Comparison of ENCODE assay signal across 8 cellular contexts in the genomic region with DNA sequence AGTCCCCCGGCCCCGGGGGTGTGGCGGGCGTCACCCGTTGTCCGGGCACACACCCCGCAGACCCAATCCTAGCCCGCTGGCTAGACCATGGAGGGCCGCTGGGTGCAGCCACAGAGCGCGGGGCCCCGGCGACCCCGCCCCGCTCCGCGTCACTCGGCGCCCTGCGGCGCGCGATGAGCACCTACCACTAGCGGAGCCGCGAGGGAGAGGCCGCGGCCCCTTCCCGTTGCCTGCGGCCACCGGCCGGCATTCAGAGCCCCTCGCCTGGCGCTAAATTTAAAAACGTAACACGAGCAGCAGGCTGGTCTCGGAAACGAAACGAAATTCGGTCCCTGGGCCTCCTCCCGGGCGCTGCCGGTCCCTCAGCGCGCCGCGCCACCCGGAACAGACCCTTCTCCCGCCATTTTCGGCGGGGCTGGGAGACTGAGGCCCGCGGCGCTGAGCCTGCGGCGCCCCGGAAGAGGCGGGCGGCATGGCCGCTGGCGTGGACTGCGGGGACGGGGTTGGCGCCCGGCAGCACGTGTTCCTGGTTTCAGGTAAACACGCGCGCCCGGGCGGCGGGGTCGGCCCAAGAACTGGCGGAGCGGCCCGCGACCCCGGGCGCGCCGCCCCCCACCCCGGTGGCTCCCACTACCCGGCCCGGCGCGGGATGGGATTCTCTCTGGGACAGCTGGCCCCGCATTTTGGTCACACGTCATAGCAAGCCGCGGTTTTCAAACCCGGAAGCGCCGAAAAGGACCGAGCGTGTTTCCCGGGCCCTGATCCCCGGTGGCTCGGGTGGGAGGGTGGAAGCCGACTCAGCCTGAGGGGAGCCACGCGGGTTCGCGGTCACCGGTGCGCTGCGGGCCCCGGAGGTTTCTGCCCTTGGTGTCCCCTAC. TPM values are rescaled to one million over a fixed set of nuclear protein-coding genes. Genes with fewer than 3 reads are reported as not detected.
DNase-seq lines count a peak whose midpoint lies in the region; ATAC-seq and TF ChIP-seq lines count a peak whose summit lies in the region.

A gene with protein sequence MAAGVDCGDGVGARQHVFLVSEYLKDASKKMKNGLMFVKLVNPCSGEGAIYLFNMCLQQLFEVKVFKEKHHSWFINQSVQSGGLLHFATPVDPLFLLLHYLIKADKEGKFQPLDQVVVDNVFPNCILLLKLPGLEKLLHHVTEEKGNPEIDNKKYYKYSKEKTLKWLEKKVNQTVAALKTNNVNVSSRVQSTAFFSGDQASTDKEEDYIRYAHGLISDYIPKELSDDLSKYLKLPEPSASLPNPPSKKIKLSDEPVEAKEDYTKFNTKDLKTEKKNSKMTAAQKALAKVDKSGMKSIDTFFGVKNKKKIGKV (plus strand): TSS at position 187 of the 878 bp plus-strand sequence. CDS start 286 bp downstream, at position 473.

- H3K4me3 Mint-ChIP-seq in chondrocyte (ENCODE audit: unreplicated experiment) = peak within 1 kb of the TSS; percentile 81

- H3K27me3 Mint-ChIP-seq in chondrocyte (ENCODE audit: low read depth) = no peaks in the 10 kb centered on the region

- BruUV-seq in A673 (replicated peaks; lab: Mats Ljungman, UMichigan) = TSS peak; percentile 65

- no peaks in the 10 kb centered on the region for H3K9me3 Mint-ChIP-seq in chondrocyte (ENCODE audit: low read depth)

- intact Hi-C loops in A673 (cut with micrococcal nuclease; ENCODE audit: unreplicated experiment) (loop anchor here (5.0 kb wide), 4 partner anchors 103 to 933 kb away; no protein-coding TSS in a partner anchor), left colon (cut with DNase I, micrococcal nuclease) (loop anchor here in 1 of 2 donors (5.0 to 10.0 kb wide), 2 partner anchors 378 to 915 kb away; a partner anchor contains a TSS)

- peak; percentile 65 for TF ChIP-seq POLR2A in GM18526 (IDR thresholded peaks at IDR 0.05; ENCODE audit: extremely low read depth, insufficient read length)

- H3K27me3 ChIP-seq in A673 (replicated peaks; ENCODE audit: insufficient read depth, low read depth, low read length, poor library complexity) = no peaks in the 10 kb centered on the region

- ATAC-seq in HG03060 (IDR thresholded peaks at IDR 0.05; ENCODE audit: low read depth, unreplicated experiment) (peak; percentile 42), left colon (peak; percentile 82)

- H3K9me3 ChIP-seq in A673 (ENCODE audit: low read depth, low read length, poor library complexity, severe bottlenecking) = no peaks in the 10 kb centered on the region

- peaks cover 34% of the 10 kb centered on the region for H3K4me1 Mint-ChIP-seq in chondrocyte (ENCODE audit: low read depth)

- H3K4me3 ChIP-seq in A673 (ENCODE audit: low read depth, low read length, poor library complexity, severe bottlenecking) = peak within 1 kb of the TSS; percentile 70

- DNase-seq in A673 (ENCODE audit: low spot score) (peak; percentile 78), NCI-H2227 (lab: John Stamatoyannopoulos, UW; ENCODE audit: unreplicated experiment) (peak; percentile 77), chondrocyte (ENCODE audit: low spot score) (no peak), left colon (peak; percentile 64 to 77)
- DNase-seq in activated CD4-positive, alpha-beta T cell treated with anti-CD3 and anti-CD28 coated beads for 24 hours (ENCODE audit: low read depth in 2 of 2) = peak; percentile 46 to 52
- DNase-seq in stimulated activated CD4-positive, alpha-beta T cell treated with anti-CD3 and anti-CD28 coated beads, Interleukin-2, amount 100 ng/mL, for 24 hours = peak; percentile 71 to 79

- TF ChIP-seq CTCF in A673 (conservative IDR thresholded peaks at IDR 0.05; ENCODE audit: low read depth, low read length) = no peak
- TF ChIP-seq CTCF in chondrocyte (IDR thresholded peaks at IDR 0.05) = no peak

- H3K36me3 Mint-ChIP-seq in chondrocyte (ENCODE audit: low read depth) = no peaks in the 10 kb centered on the region

- H3K27ac Mint-ChIP-seq in chondrocyte (ENCODE audit: unreplicated experiment) = peak within 1 kb of the TSS; percentile 91

- POLR2A ChIA-PET in A673 (lab: Charles Lee; ENCODE audit: low non-redundant PET) = no interaction called here

- H3K4me1 ChIP-seq in A673 (ENCODE audit: insufficient read depth, low read length, poor library complexity, severe bottlenecking) = peaks cover 9% of the 10 kb centered on the region

- H3K27ac ChIP-seq in A673 (ENCODE audit: low read depth, low read length, poor library complexity, severe bottlenecking) = peak within 1 kb of the TSS; percentile 96

- H3K36me3 ChIP-seq in A673 (ENCODE audit: insufficient read depth, low read length, poor library complexity, severe bottlenecking) = no peaks in the 10 kb centered on the region

- CTCF ChIA-PET in A673 (lab: Charles Lee) = no interaction called here

RNA-seq across cellular contexts. Expression of the gene that starts here (rescaled TPM):
- total RNA-seq in A673 (2021) = 74.1 and 80.7 TPM in 2 replicates
- total RNA-seq in chondrocyte = 18.2 to 23.5 TPM (median 22.3 TPM) in 3 replicates
- 10 to 100 TPM; 21.1 to 26.0 TPM for total RNA-seq in left colon
